In the genomic region with DNA sequence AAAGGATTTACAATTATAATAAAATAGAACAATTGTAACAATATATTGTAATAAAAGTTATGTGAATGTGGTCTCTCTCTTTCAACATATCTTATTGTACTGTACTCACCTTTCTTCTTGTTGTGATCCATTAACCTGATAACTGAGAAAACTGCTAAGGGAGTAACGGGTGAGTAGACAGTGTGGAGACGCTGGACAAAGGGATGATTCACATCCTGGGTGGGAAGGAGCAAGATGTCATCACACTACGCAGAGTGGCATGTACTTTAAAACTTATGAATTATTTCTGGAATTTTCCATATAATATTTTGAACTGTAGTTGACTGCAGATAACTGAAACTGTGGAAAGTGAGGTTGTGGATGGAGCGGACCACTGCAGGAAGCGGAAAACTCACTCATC, we compare ENCODE assay signal across 28 cellular contexts.
DNase-seq lines count a peak whose midpoint lies in the region; ATAC-seq and TF ChIP-seq lines count a peak whose summit lies in the region.
"Had no signal": no experiment of that assay in that cellular context is flagged by ENCODE, and none has a peak within 500 bp of the region (broad histone marks: within the 10 kb centered on the region; RNA-seq: fewer than 3 reads in every experiment).

No MANE protein-coding gene starts in this region.

- no peak overlapping the region for H3K9ac ChIP-seq in PC-3 (ENCODE audit: low read length)

- TF ChIP-seq CTCF in PC-3 (conservative IDR thresholded peaks at IDR 0.05; ENCODE audit: low read depth, low read length) (no peak), astrocyte of the spinal cord (IDR thresholded peaks at IDR 0.05; ENCODE audit: low read depth, low read length) (no peak)

- H3K79me2 ChIP-seq in PC-3 (ENCODE audit: low read length) = no peaks in the 10 kb centered on the region

- no peak overlapping the region for H3K4me2 ChIP-seq in PC-3 (ENCODE audit: low read length)

- BruUV-seq in PC-3 (replicated peaks; lab: Mats Ljungman, UMichigan) = no TSS peak

- no peak overlapping the region for H3K27ac ChIP-seq in PC-3 (ENCODE audit: low read length)
- H3K27ac ChIP-seq: body of pancreas, colonic mucosa, heart right ventricle, skin epidermis, vagina had no signal

- peak; percentile 94 for ATAC-seq in PC-3
- ATAC-seq in GM21825 (IDR thresholded peaks at IDR 0.05; ENCODE audit: unreplicated experiment) = no peak
- ATAC-seq: activated CD8-positive, alpha-beta memory T cell treated with anti-CD3 and anti-CD28 coated beads, Interleukin-2, amount 10 ng/mL, durations not matched to agents 7 days and 5 days; activated T-helper 17 cell treated with anti-CD3 and anti-CD28 coated beads, Interleukin-2, amount 50 U/mL, for 72 hours; body of pancreas; GM12878; heart right ventricle had no signal

- POLR2A ChIA-PET in PC-3 (lab: Charles Lee; ENCODE audit: unreplicated experiment) = no interaction called here

- no peaks in the 10 kb centered on the region for H4K20me1 ChIP-seq in PC-3 (ENCODE audit: low read length)

- 0 out of 2 replicates have a peak overlapping the region, but pooled peaks have one; percentile 46 for H2AFZ ChIP-seq in PC-3 (ENCODE audit: low read length)

- no peaks in the 10 kb centered on the region for H3K9me2 ChIP-seq in PC-3 (replicated peaks; ENCODE audit: low read length)

- H3K27me3 ChIP-seq in PC-3 (ENCODE audit: low read length) = no peaks in the 10 kb centered on the region
- H3K27me3 ChIP-seq: body of pancreas, colonic mucosa, vagina had no signal

- DNase-seq in Daoy (ENCODE audit: low read depth) (peak; percentile 19), PC-3 (peak; percentile 61), astrocyte of the spinal cord (ENCODE audit: low read depth, low spot score) (peak; percentile 27), iris pigment epithelial cell (ENCODE audit: low read depth) (peak; percentile 75), NCI-H146 treated with DMSO at 0.1 percent for 48 hours (lab: John Stamatoyannopoulos, UW; ENCODE audit: unreplicated experiment) (no peak)
- no peak for DNase-seq in stimulated activated naive CD4-positive, alpha-beta T cell treated with Interleukin-2 at 50 U/mL for 16 hours (lab: John Stamatoyannopoulos, UW)
- DNase-seq in activated CD4-positive, CD25-positive, alpha-beta regulatory T cell (lab: John Stamatoyannopoulos, UW) = no peak
- DNase-seq: activated CD4-positive, alpha-beta T cell treated with anti-CD3 and anti-CD28 coated beads for 48 hours; activated CD8-positive, alpha-beta memory T cell treated with anti-CD3 and anti-CD28 coated beads, Interleukin-2, amount 10 ng/mL, durations not matched to agents 7 days and 5 days; activated naive CD8-positive, alpha-beta T cell treated with anti-CD3 and anti-CD28 coated beads for 36 hours; body of pancreas; CD4-positive, CD25-positive, alpha-beta regulatory T cell; colonic mucosa; DMS 273 treated with DMSO at 0.1 percent for 48 hours; endodermal cell; GF-D8; heart right ventricle; NCI-H187 treated with DMSO at 0.1 percent for 48 hours; NCI-H2227 treated with DMSO at 0.1 percent for 48 hours; NCI-H774; SHP77 treated with DMSO at 0.1 percent for 48 hours; stimulated activated CD4-positive, alpha-beta T cell treated with anti-CD3 and anti-CD28 coated beads, Interleukin-1b, Interleukin-23, amount 100 ng/mL, for 48 hours had no signal

- CTCF ChIA-PET in PC-3 (lab: Charles Lee) = no interaction called here

- no peaks in the 10 kb centered on the region for H3F3A ChIP-seq in PC-3 (ENCODE audit: low read length, unreplicated experiment)

- H3K4me3 ChIP-seq in PC-3 (ENCODE audit: low read length) (no peak overlapping the region), astrocyte of the spinal cord (ENCODE audit: low read depth, low read length) (no peak overlapping the region)
- H3K4me3 ChIP-seq: body of pancreas, colonic mucosa, GM12878, heart right ventricle, lung, skin epidermis, vagina had no signal

- H3K36me3 ChIP-seq in PC-3 (ENCODE audit: low read depth, low read length) = no peaks in the 10 kb centered on the region
- H3K36me3 ChIP-seq: colonic mucosa, heart right ventricle, vagina had no signal

- no peaks in the 10 kb centered on the region for H3K9me3 ChIP-seq in PC-3 (ENCODE audit: low read length)
- H3K9me3 ChIP-seq: body of pancreas, colonic mucosa, heart right ventricle, vagina had no signal

- in situ Hi-C loops in astrocyte of the spinal cord (cut with HindIII; ENCODE audit: low sequenced_read_pairs) = no loop called here

- peaks cover 5% of the 10 kb centered on the region for H3K4me1 ChIP-seq in PC-3 (ENCODE audit: insufficient read depth, low read length)
- H3K4me1 ChIP-seq: body of pancreas, colonic mucosa, heart right ventricle, vagina had no signal

- intact Hi-C loops in PC-3 (cut with micrococcal nuclease) = no loop called here

Comparison
In these comparisons a context has a peak if more than half of its experiments do, and no peak if none do; other contexts are left out.
1. DNase-seq: peak in Daoy (single experiment), PC-3 (single experiment), astrocyte of the spinal cord (single experiment) and iris pigment epithelial cell (single experiment); none in stimulated activated naive CD4-positive, alpha-beta T cell treated with Interleukin-2 at 50 U/mL for 16 hours (single experiment), NCI-H146 treated with DMSO at 0.1 percent for 48 hours (single experiment) and activated CD4-positive, CD25-positive, alpha-beta regulatory T cell (0 of 4).